27 cellular contexts compared by ENCODE assay signal in genomic region chr13:100128838-100129237, GRCh38. TPM values are rescaled to one million over a fixed set of nuclear protein-coding genes. Genes with fewer than 3 reads are reported as not detected.
DNase-seq lines count a peak whose midpoint lies in the region; ATAC-seq, FAIRE-seq and TF ChIP-seq lines count a peak whose summit lies in the region.
"Had no signal": no experiment of that assay in that cellular context is flagged by ENCODE, and none has a peak within 500 bp of the region (broad histone marks: within the 10 kb centered on the region; RNA-seq: fewer than 3 reads in every experiment).

No MANE protein-coding gene starts in this region.

- H3K79me2 ChIP-seq in astrocyte (ENCODE audit: insufficient read depth, low read length) = peaks cover under 1% of the 10 kb centered on the region

- H3K9me3 ChIP-seq in astrocyte (ENCODE audit: insufficient read depth, low read depth, low read length) (no peaks in the 10 kb centered on the region), spleen (no peaks in the 10 kb centered on the region)
- H3K9me3 ChIP-seq: suprapubic skin, uterus had no signal

- 70 to 80% (median 77%) methylated on average over 3 of the region's 3 CpGs for WGBS in spleen, 5 donors

- H3K4me2 ChIP-seq in astrocyte (ENCODE audit: low read length) = no peak overlapping the region
- H3K4me2 ChIP-seq: PC-9 had no signal

- no peaks in the 10 kb centered on the region for H4K20me1 ChIP-seq in astrocyte (ENCODE audit: insufficient read depth, low read length)

- H3K4me1 ChIP-seq in astrocyte (ENCODE audit: insufficient read depth, low read length) = peaks cover 15% of the 10 kb centered on the region
- H3K4me1 ChIP-seq in spleen = peaks cover 0 to 26% (median 11%) of the 10 kb centered on the region in 6 donors

- intact Hi-C loops in spleen (cut with DNase I; ENCODE audit: low total_unique reads) = no loop called here

- H3K4me3 Mint-ChIP-seq in astrocyte (ENCODE audit: unreplicated experiment) (no peak overlapping the region), nephron progenitor cell (no peak overlapping the region)
- H3K4me3 Mint-ChIP-seq: activated naive CD4-positive, alpha-beta T cell treated with anti-CD3 and anti-CD28 coated beads, Interleukin-2, amount 10 ng/mL, durations not matched to agents 7 days and 5 days; activated T-cell treated with anti-CD3 and anti-CD28 coated beads, Interleukin-2, amount 50 U/mL, for 4 hours had no signal

- FAIRE-seq in astrocyte (lab: Jason Lieb, UNC) (no peak), D721Med (lab: Jason Lieb, UNC) (no peak)
- FAIRE-seq: colon, H1 had no signal

- H3K27me3 Mint-ChIP-seq in astrocyte (ENCODE audit: low read depth, unreplicated experiment) (no peaks in the 10 kb centered on the region), nephron progenitor cell (ENCODE audit: low read depth, poor library complexity) (no peaks in the 10 kb centered on the region)
- H3K27me3 Mint-ChIP-seq: activated CD4-positive, alpha-beta T cell treated with anti-CD3 and anti-CD28 coated beads, Interleukin-2, amount 10 ng/mL, durations not matched to agents 24 days and 14 days; activated naive CD4-positive, alpha-beta T cell treated with anti-CD3 and anti-CD28 coated beads, Interleukin-2, amount 10 ng/mL, durations not matched to agents 7 days and 5 days had no signal

- H3K27me3 ChIP-seq in astrocyte (ENCODE audit: insufficient read depth, low read length) (no peaks in the 10 kb centered on the region), spleen (replicated peaks in 1 of 7) (no peaks in the 10 kb centered on the region)
- H3K27me3 ChIP-seq: suprapubic skin, uterus had no signal

- TF ChIP-seq POLR2A in spleen (IDR thresholded peaks at IDR 0.05) = no peak

- H3K27ac ChIP-seq in astrocyte (ENCODE audit: low read depth, low read length) (peak overlapping the region; percentile 34), spleen (peak overlapping the region in 1 of 8 donors; percentile 58)
- H3K27ac ChIP-seq: HL-60, PC-9, suprapubic skin, uterus, WERI-Rb-1 had no signal

- H3K36me3 Mint-ChIP-seq in astrocyte (ENCODE audit: low read depth, unreplicated experiment) (no peaks in the 10 kb centered on the region), nephron progenitor cell (ENCODE audit: low read depth) (peaks cover 35% of the 10 kb centered on the region)

- peak; percentile 35 for ATAC-seq in GM19463 (IDR thresholded peaks at IDR 0.05; ENCODE audit: unreplicated experiment)
- ATAC-seq: activated T-cell treated with anti-CD3 and anti-CD28 coated beads, Interleukin-2, amount 50 U/mL, for 4 hours had no signal

- peak; percentile 77 for DNase-seq in MV-4-11 (lab: John Stamatoyannopoulos, UW)
- no peak for DNase-seq in astrocyte (ENCODE audit: low read depth)
- no peak for DNase-seq in nephron progenitor cell
- no peak for DNase-seq in D721Med (ENCODE audit: insufficient read length, low spot score)
- no peak for DNase-seq in NK-92 treated with Interleukin-12 subunit alpha and Interleukin-12 subunit beta, amount 100 ng/mL, for 24 hours (lab: John Stamatoyannopoulos, UW)
- DNase-seq in spleen = no peak
- no peak for DNase-seq in middle frontal gyrus (ENCODE audit: extremely low spot score, low spot score)
- DNase-seq: activated CD4-positive, alpha-beta T cell treated with anti-CD3 and anti-CD28 coated beads, Interleukin-2, amount 10 ng/mL, durations not matched to agents 24 days and 14 days; activated naive CD4-positive, alpha-beta T cell treated with anti-CD3 and anti-CD28 coated beads, Interleukin-2, amount 10 ng/mL, durations not matched to agents 7 days and 5 days; activated T-cell treated with anti-CD3 and anti-CD28 coated beads, Interleukin-2, amount 50 U/mL, for 4 hours; amniotic stem cell; Calu3; DND-41; effector CD8-positive, alpha-beta T cell; NCI-H1417 treated with DMSO at 0.1 percent for 48 hours; NCI-H446; posterior cingulate gyrus; SHP77; stimulated activated naive CD4-positive, alpha-beta T cell; uterus; WERI-Rb-1 had no signal

- H3K27ac Mint-ChIP-seq in astrocyte (ENCODE audit: unreplicated experiment) (peak overlapping the region; percentile 90), nephron progenitor cell (peak overlapping the region; percentile 34)
- H3K27ac Mint-ChIP-seq: activated naive CD4-positive, alpha-beta T cell treated with anti-CD3 and anti-CD28 coated beads, Interleukin-2, amount 10 ng/mL, durations not matched to agents 7 days and 5 days had no signal

- no peak overlapping the region for H3K9ac ChIP-seq in astrocyte (ENCODE audit: low read length)

- no peak for TF ChIP-seq CTCF in astrocyte (IDR thresholded peaks at IDR 0.05; ENCODE audit: insufficient read depth, low read depth, low read length)
- TF ChIP-seq CTCF in nephron progenitor cell (IDR thresholded peaks at IDR 0.05) = no peak
- TF ChIP-seq CTCF in D721Med (IDR thresholded peaks at IDR 0.05; ENCODE audit: insufficient read depth, missing control alignments) = no peak
- no peak for TF ChIP-seq CTCF in spleen (IDR thresholded peaks at IDR 0.05 in 8 of 11, conservative IDR thresholded peaks at IDR 0.05 in 3 of 11)

- no peak overlapping the region for H2AFZ ChIP-seq in astrocyte (ENCODE audit: low read depth, low read length)
- H2AFZ ChIP-seq: PC-9 had no signal

- H3K36me3 ChIP-seq in astrocyte (ENCODE audit: insufficient read depth, low read length) (no peaks in the 10 kb centered on the region), spleen (no peaks in the 10 kb centered on the region)
- H3K36me3 ChIP-seq: suprapubic skin, uterus had no signal

- H3K4me3 ChIP-seq in astrocyte (ENCODE audit: insufficient read depth, low read depth, low read length) (no peak overlapping the region), spleen (no peak overlapping the region)
- H3K4me3 ChIP-seq: PC-9, suprapubic skin, uterus had no signal

- H3K4me1 Mint-ChIP-seq in astrocyte (ENCODE audit: low read depth, unreplicated experiment) (peaks cover 44% of the 10 kb centered on the region), nephron progenitor cell (peaks cover 31% of the 10 kb centered on the region)

- H3K9me3 Mint-ChIP-seq in astrocyte (ENCODE audit: unreplicated experiment) (no peaks in the 10 kb centered on the region), nephron progenitor cell (no peaks in the 10 kb centered on the region)
- H3K9me3 Mint-ChIP-seq: activated naive CD4-positive, alpha-beta T cell treated with anti-CD3 and anti-CD28 coated beads, Interleukin-2, amount 10 ng/mL, durations not matched to agents 7 days and 5 days; activated T-cell treated with anti-CD3 and anti-CD28 coated beads, Interleukin-2, amount 50 U/mL, for 4 hours had no signal

RNA-seq across cellular contexts. Expression of gene PCCA, which starts 39.9 kb away (rescaled TPM):
- 11.3 and 13.9 TPM in 2 replicates for total RNA-seq in astrocyte
- total RNA-seq in spleen = 10 to 100 TPM; 29.7 to 54.9 (median 46.8) TPM
- 10 to 100 TPM in 1 of 3 donors, 1 to 10 TPM in 2; 9.3 to 10.9 (median 9.8) TPM for polyA plus RNA-seq in spleen
